Comparison of ENCODE assay signal across 23 cellular contexts in genomic region chr20:49646126-49646525, GRCh38.
DNase-seq lines count a peak whose midpoint lies in the region; ATAC-seq and TF ChIP-seq lines count a peak whose summit lies in the region.
"Had no signal": no experiment of that assay in that cellular context is flagged by ENCODE, and none has a peak within 500 bp of the region (broad histone marks: within the 10 kb centered on the region; RNA-seq: fewer than 3 reads in every experiment).

No MANE protein-coding gene starts in this region.

- 0 out of 2 replicates have a peak overlapping the region, but pooled peaks have one; percentile 50 for H3K27ac ChIP-seq in PC-9
- H3K27ac ChIP-seq: body of pancreas, C4-2B had no signal

- H3K27me3 Mint-ChIP-seq in chondrocyte (ENCODE audit: low read depth) = no peaks in the 10 kb centered on the region
- H3K27me3 Mint-ChIP-seq: activated CD4-positive, alpha-beta T cell treated with anti-CD3 and anti-CD28 coated beads, Interleukin-2, amount 10 ng/mL, durations not matched to agents 24 days and 14 days had no signal

- DNase-seq in GM03348 (ENCODE audit: low spot score) (peak; percentile 35), PC-9 (no peak), chondrocyte (ENCODE audit: low spot score) (no peak), non-pigmented ciliary epithelial cell (ENCODE audit: low read depth) (peak; percentile 68)
- DNase-seq in activated CD4-positive, CD25-positive, alpha-beta regulatory T cell (lab: John Stamatoyannopoulos, UW) = no peak
- no peak for DNase-seq in activated T-cell treated with anti-CD3 and anti-CD28 coated beads, Interleukin-2, amount 50 U/mL, for 48 hours
- DNase-seq: activated CD4-positive, alpha-beta T cell treated with anti-CD3 and anti-CD28 coated beads, Interleukin-2, amount 10 ng/mL, durations not matched to agents 24 days and 14 days; activated CD8-positive, alpha-beta memory T cell treated with anti-CD3 and anti-CD28 coated beads, Interleukin-2, amount 50 U/mL, for 48 hours; activated naive CD4-positive, alpha-beta T cell treated with anti-CD3 and anti-CD28 coated beads for 36 hours; body of pancreas; cortex of kidney; GF-D8; head of caudate nucleus; immature natural killer cell; NCI-H1436; NCI-H2171 treated with DMSO at 0.1 percent for 48 hours; NCI-H748 treated with DMSO at 0.1 percent for 48 hours; small intestine; stimulated activated CD4-positive, alpha-beta T cell treated with anti-CD3 and anti-CD28 coated beads, Interleukin-4, amount 100 ng/mL, for 24 hours had no signal

- H3K9me2 ChIP-seq in PC-9 (ENCODE audit: insufficient read depth) = no peaks in the 10 kb centered on the region

- H4K20me1 ChIP-seq in PC-9 (ENCODE audit: insufficient read depth) = no peaks in the 10 kb centered on the region

- H3K79me2 ChIP-seq in PC-9 (ENCODE audit: low read depth) = peaks cover 79% of the 10 kb centered on the region

- H3K36me3 ChIP-seq in PC-9 (ENCODE audit: low read depth) = peaks cover 76% of the 10 kb centered on the region

- intact Hi-C loops in PC-9 (cut with micrococcal nuclease; ENCODE audit: unreplicated experiment) = no loop called here

- no peak overlapping the region for H3K4me3 Mint-ChIP-seq in chondrocyte (ENCODE audit: unreplicated experiment)
- H3K4me3 Mint-ChIP-seq: activated CD4-positive, alpha-beta T cell treated with anti-CD3 and anti-CD28 coated beads, Interleukin-2, amount 10 ng/mL, durations not matched to agents 24 days and 14 days; activated naive CD4-positive, alpha-beta T cell treated with anti-CD3 and anti-CD28 coated beads for 36 hours; immature natural killer cell had no signal

- H3K36me3 Mint-ChIP-seq in chondrocyte (ENCODE audit: low read depth) = peaks cover 46% of the 10 kb centered on the region

- ATAC-seq in GM19351 (IDR thresholded peaks at IDR 0.05; ENCODE audit: unreplicated experiment) (no peak), HG03025 (IDR thresholded peaks at IDR 0.05; ENCODE audit: low FRiP score, unreplicated experiment) (no peak)
- ATAC-seq: body of pancreas had no signal

- H3K4me1 Mint-ChIP-seq in chondrocyte (ENCODE audit: low read depth) = peaks cover 6% of the 10 kb centered on the region

- no peak overlapping the region for H3K4me2 ChIP-seq in PC-9

- no peaks in the 10 kb centered on the region for H3K9me3 Mint-ChIP-seq in chondrocyte (ENCODE audit: low read depth)
- H3K9me3 Mint-ChIP-seq: activated CD4-positive, alpha-beta T cell treated with anti-CD3 and anti-CD28 coated beads, Interleukin-2, amount 10 ng/mL, durations not matched to agents 24 days and 14 days; activated naive CD4-positive, alpha-beta T cell treated with anti-CD3 and anti-CD28 coated beads for 36 hours; immature natural killer cell had no signal

- no peak overlapping the region for H2AFZ ChIP-seq in PC-9

- POLR2A ChIA-PET in PC-9 (lab: Charles Lee; ENCODE audit: unreplicated experiment) = no interaction called here

- CTCF ChIA-PET in PC-9 (lab: Charles Lee) = no interaction called here

- no peaks in the 10 kb centered on the region for H3K27me3 ChIP-seq in PC-9 (ENCODE audit: insufficient read depth, low read depth)
- H3K27me3 ChIP-seq: body of pancreas had no signal

- H3K27ac Mint-ChIP-seq in chondrocyte (ENCODE audit: unreplicated experiment) = peak overlapping the region; percentile 15
- H3K27ac Mint-ChIP-seq: activated CD4-positive, alpha-beta T cell treated with anti-CD3 and anti-CD28 coated beads, Interleukin-2, amount 10 ng/mL, durations not matched to agents 24 days and 14 days; activated naive CD4-positive, alpha-beta T cell treated with anti-CD3 and anti-CD28 coated beads for 36 hours had no signal

- no peak for TF ChIP-seq CTCF in PC-9 (conservative IDR thresholded peaks at IDR 0.05)
- TF ChIP-seq CTCF in chondrocyte (IDR thresholded peaks at IDR 0.05) = no peak

- H3K9me3 ChIP-seq in PC-9 (ENCODE audit: insufficient read depth, low read depth) = no peaks in the 10 kb centered on the region
- H3K9me3 ChIP-seq: body of pancreas had no signal

- H3F3A ChIP-seq in PC-9 (ENCODE audit: insufficient read depth, low read depth) = peaks cover 76% of the 10 kb centered on the region

- H3K4me3 ChIP-seq in PC-9 = no peak overlapping the region
- H3K4me3 ChIP-seq: body of pancreas, lung had no signal

- H3K4me1 ChIP-seq in PC-9 (replicated peaks; ENCODE audit: insufficient read depth) = 0 out of 2 replicates have a peak, but pooled peaks cover 7% of the 10 kb centered on the region

- BruUV-seq in PC-9 (replicated peaks; lab: Mats Ljungman, UMichigan) = no TSS peak

Comparison
In these comparisons a context has a peak if more than half of its experiments do, and no peak if none do; other contexts are left out.
1. DNase-seq: peak in GM03348 (single experiment) and non-pigmented ciliary epithelial cell (single experiment); none in PC-9 (0 of 2), chondrocyte (single experiment), activated CD4-positive, CD25-positive, alpha-beta regulatory T cell (0 of 4) and activated T-cell treated with anti-CD3 and anti-CD28 coated beads, Interleukin-2, amount 50 U/mL, for 48 hours (0 of 2).